ENCODE assay signal across 8 cellular contexts in the genomic region with DNA sequence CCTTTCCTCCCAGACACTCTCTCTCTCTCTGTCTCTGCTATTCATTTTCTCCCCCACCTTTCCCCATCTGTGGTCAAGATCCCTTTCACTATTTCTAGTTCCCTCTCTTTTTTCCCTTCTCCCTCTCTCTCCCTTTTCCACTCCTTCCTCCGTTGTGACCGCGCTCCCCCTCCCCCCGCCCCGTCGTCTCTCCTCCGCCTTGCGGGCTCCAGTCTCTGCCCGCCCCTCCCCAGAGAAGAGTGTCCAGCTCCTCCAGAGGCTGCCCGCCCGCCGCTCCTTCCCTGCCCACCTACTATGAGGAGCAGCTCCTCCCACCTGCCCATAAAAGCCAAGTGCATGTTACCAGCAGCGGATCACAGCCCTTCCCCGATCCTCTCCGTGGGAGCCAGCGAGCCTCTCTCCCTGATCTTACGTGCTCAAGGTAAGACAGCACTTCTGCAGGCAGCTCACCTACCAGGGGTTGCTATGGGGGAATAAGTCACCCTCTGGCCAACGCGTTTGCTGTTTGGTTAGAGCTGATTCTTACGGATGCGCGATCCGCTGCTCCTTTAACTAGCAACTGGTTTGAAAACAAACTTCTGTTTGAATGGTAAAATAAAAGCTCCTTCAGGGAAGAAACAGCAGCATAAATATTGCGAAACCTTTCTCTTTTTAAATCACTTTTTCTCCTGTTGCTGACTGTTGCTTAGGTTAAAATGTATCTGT. TPM values are rescaled to one million over a fixed set of nuclear protein-coding genes. Genes with fewer than 3 reads are reported as not detected.
DNase-seq lines count a peak whose midpoint lies in the region; ATAC-seq and TF ChIP-seq lines count a peak whose summit lies in the region.

Gene COL8A1, plus strand, starts transcription at position 351 of the 705 bp plus-strand sequence. CDS start 152,089 bp downstream, outside the sequence.

- H3K4me3 Mint-ChIP-seq in neural crest cell, result peak within 1 kb of the TSS; percentile 82

- TF ChIP-seq CTCF in fibroblast of the aortic adventitia (IDR thresholded peaks at IDR 0.05; ENCODE audit: insufficient read depth, low read length) (no peak), neural crest cell (conservative IDR thresholded peaks at IDR 0.05) (no peak)

- H3K4me3 ChIP-seq in SJSA1, result peak within 1 kb of the TSS; percentile 50
- H3K4me3 ChIP-seq in fibroblast of the aortic adventitia (ENCODE audit: low read depth, low read length), result peak within 1 kb of the TSS; percentile 79

- H3K27ac ChIP-seq in SJSA1, result peak within 1 kb of the TSS; percentile 94

- H3K9me3 Mint-ChIP-seq in neural crest cell, result no peaks in the 10 kb centered on the region

- no peak within 1 kb of the TSS for H3K27ac Mint-ChIP-seq in neural crest cell (ENCODE audit: unreplicated experiment)

- DNase-seq in GM03348 (ENCODE audit: low spot score), result peak; percentile 83
- DNase-seq in SJSA1 (ENCODE audit: low read depth in 1 of 2, low spot score in 2 of 2), result peak; percentile 71 to 88
- peak; percentile 56 for DNase-seq in fibroblast of the aortic adventitia (ENCODE audit: low read depth)
- DNase-seq in neural crest cell (ENCODE audit: low read depth, low spot score), result no peak
- no peak for DNase-seq in effector CD8-positive, alpha-beta T cell (lab: John Stamatoyannopoulos, UW)
- DNase-seq in putamen (ENCODE audit: low spot score), result no peak

- peaks cover 15% of the 10 kb centered on the region; the same call in 1 of the 2 replicates for H3K36me3 ChIP-seq in SJSA1

- H3K4me1 ChIP-seq in SJSA1 (replicated peaks), result peaks cover 62% of the 10 kb centered on the region

- H3K36me3 Mint-ChIP-seq in neural crest cell (ENCODE audit: low read depth), result no peaks in the 10 kb centered on the region

- peaks cover 86% of the 10 kb centered on the region for H3K27me3 Mint-ChIP-seq in neural crest cell (ENCODE audit: low read depth)

- ATAC-seq in GM19023 (IDR thresholded peaks at IDR 0.05; ENCODE audit: unreplicated experiment) (no peak), GM19324 (IDR thresholded peaks at IDR 0.05; ENCODE audit: low FRiP score, unreplicated experiment) (no peak)

- no peaks in the 10 kb centered on the region for H3K27me3 ChIP-seq in SJSA1 (replicated peaks)

- H3K4me1 Mint-ChIP-seq in neural crest cell, result peaks cover 19% of the 10 kb centered on the region

- no peaks in the 10 kb centered on the region for H3K9me3 ChIP-seq in SJSA1 (replicated peaks)

RNA-seq across cellular contexts. Expression of gene COL8A1, which starts in this region (rescaled TPM):
- 42.2 and 54.8 TPM in 2 replicates for total RNA-seq in SJSA1 (2014; rRNA removed; shearing (Covaris generic))
- total RNA-seq in fibroblast of the aortic adventitia (ENCODE audit: low replicate concordance) (24.3 and 25.1 TPM in 2 replicates), neural crest cell (0.14 and 0.28 TPM in 2 replicates)

Comparison
In these comparisons a context has a peak if more than half of its experiments do, and no peak if none do; other contexts are left out.
1. RNA of gene COL8A1 (total RNA-seq): 42.2 to 54.8 TPM in SJSA1 and 24.3 to 25.1 TPM in fibroblast of the aortic adventitia; 0.14 to 0.28 TPM in neural crest cell; every median in the first group is over 10 times any median in the second.
2. DNase-seq: peak in GM03348 (single experiment), SJSA1 (2 of 2) and fibroblast of the aortic adventitia (single experiment); none in neural crest cell (single experiment), effector CD8-positive, alpha-beta T cell (single experiment) and putamen (single experiment).